2 cellular contexts compared by ENCODE assay signal in genomic region chr19:39969266-39969665, GRCh38.
TF ChIP-seq lines count a peak whose summit lies in the region.

No MANE protein-coding gene starts in this region.

TF ChIP-seq in SK-N-SH, 30 proteins besides CTCF, POLR2A, EP300 and RAD21 (continued from another document):
- TF ChIP-seq ZBTB33 (IDR thresholded peaks at IDR 0.05; ENCODE audit: borderline replicate concordance, low read depth) (no peak), FOXJ3 (CRISPR knock-in tag; IDR thresholded peaks at IDR 0.05) (no peak), FOSL2 (IDR thresholded peaks at IDR 0.05; ENCODE audit: borderline replicate concordance, low read depth) (no peak), EZH2phosphoT487 (IDR thresholded peaks at IDR 0.05; ENCODE audit: borderline replicate concordance, low read depth) (no peak), RCOR1 (IDR thresholded peaks at IDR 0.05; ENCODE audit: low read length) (no peak), REST (IDR thresholded peaks at IDR 0.05; ENCODE audit: low read depth, low read length) (no peak), MAX (IDR thresholded peaks at IDR 0.05; ENCODE audit: low read depth) (no peak), IRF3 (IDR thresholded peaks at IDR 0.05; ENCODE audit: low read depth, low read length) (no peak), USF1 (IDR thresholded peaks at IDR 0.05; ENCODE audit: borderline replicate concordance, low read depth) (no peak)
TF ChIP-seq in SK-N-SH: peak in this region for 0.

TF ChIP-seq in SK-N-SH treated with all-trans-retinoic acid at 6 μM for 48 hours, 23 proteins besides CTCF, POLR2A, EP300 and RAD21 (continued from another document):
- TF ChIP-seq PPARA (CRISPR knock-in tag; IDR thresholded peaks at IDR 0.05; ENCODE audit: borderline replicate concordance) (no peak), ZNF565 (CRISPR knock-in tag; conservative IDR thresholded peaks at IDR 0.05; ENCODE audit: low read depth) (no peak), BACH2 (CRISPR knock-in tag; IDR thresholded peaks at IDR 0.05; ENCODE audit: borderline replicate concordance) (no peak), OSR1 (CRISPR knock-in tag; IDR thresholded peaks at IDR 0.05) (no peak), ARNTL (CRISPR knock-in tag; IDR thresholded peaks at IDR 0.05; ENCODE audit: borderline replicate concordance, low read depth) (no peak), CSDC2 (CRISPR knock-in tag; IDR thresholded peaks at IDR 0.05) (no peak), TOX (CRISPR knock-in tag; IDR thresholded peaks at IDR 0.05; ENCODE audit: borderline replicate concordance) (no peak), POU6F1 (CRISPR knock-in tag; IDR thresholded peaks at IDR 0.05; ENCODE audit: borderline replicate concordance, low read depth) (no peak), RARB (CRISPR knock-in tag; IDR thresholded peaks at IDR 0.05) (no peak), CSRNP3 (CRISPR knock-in tag; IDR thresholded peaks at IDR 0.05) (no peak), SNAI2 (CRISPR knock-in tag; IDR thresholded peaks at IDR 0.05) (no peak), PATZ1 (CRISPR knock-in tag; IDR thresholded peaks at IDR 0.05; ENCODE audit: borderline replicate concordance) (no peak), ZNF70 (CRISPR knock-in tag; IDR thresholded peaks at IDR 0.05) (no peak)
TF ChIP-seq in SK-N-SH treated with all-trans-retinoic acid at 6 μM for 48 hours: peak in this region for 0.
